Comparison of ENCODE assay signal across 22 cellular contexts in the genomic region with DNA sequence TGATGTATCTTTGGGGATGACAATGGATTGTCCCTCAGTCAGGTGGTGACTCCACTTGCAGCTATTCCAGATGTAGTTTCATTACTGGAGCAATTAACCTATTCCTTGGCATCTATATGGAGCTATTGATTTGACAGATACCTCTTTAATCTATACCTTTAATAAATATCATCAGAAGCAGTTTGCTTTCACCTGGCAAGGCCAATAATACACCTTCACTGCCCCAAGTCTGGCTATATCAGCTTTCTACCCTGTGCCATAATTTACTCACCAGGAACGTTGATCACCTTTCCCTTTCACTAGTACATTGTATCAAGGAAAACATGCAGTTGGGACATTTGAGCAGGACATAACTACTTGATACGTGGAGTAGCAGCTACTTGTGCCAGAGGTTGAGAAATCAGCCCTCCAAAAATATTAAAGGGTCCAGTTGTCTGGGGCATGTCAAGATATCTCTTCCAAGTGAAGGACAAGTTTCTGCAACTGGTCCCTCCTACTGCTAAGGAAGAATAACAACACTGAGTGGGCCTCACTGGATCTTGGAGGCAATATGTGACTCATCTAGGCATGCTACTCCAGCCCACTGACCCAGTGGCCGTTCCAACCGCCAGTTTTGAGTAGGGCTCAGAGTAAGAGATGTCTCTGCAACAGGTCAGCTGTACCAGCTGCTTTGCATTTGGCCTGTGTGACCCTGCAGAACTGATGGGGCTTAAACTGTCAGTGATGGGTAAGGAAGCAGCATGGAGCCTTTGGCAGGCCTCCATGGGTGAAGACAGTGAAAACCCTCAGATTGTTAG.
DNase-seq lines count a peak whose midpoint lies in the region; ATAC-seq, FAIRE-seq and TF ChIP-seq lines count a peak whose summit lies in the region.
"Had no signal": no experiment of that assay in that cellular context is flagged by ENCODE, and none has a peak within 500 bp of the region (broad histone marks: within the 10 kb centered on the region; RNA-seq: fewer than 3 reads in every experiment).

No MANE protein-coding gene starts in this region.

- ATAC-seq in Right ventricle myocardium superior (ENCODE audit: poor library complexity) (no peak), upper lobe of right lung (no peak), HG03045 (IDR thresholded peaks at IDR 0.05; ENCODE audit: unreplicated experiment) (no peak)
- ATAC-seq: GM12878 had no signal

- H3K9me3 Mint-ChIP-seq in activated T-helper 2 cell treated with anti-CD3 and anti-CD28 coated beads, Interferon-gamma antibody, Interleukin-2, Interleukin-4, amounts not matched to agents 10 μg/mL and 5 μg/mL and 100 μg/mL, durations not matched to agents 14 hours and 24 hours and 36 hours: no peaks in the 10 kb centered on the region
- H3K9me3 Mint-ChIP-seq: CD4-positive, alpha-beta memory T cell; HFFc6; IgD-negative memory B cell had no signal

- H3K4me3 ChIP-seq in bronchial epithelial cell (ENCODE audit: low read depth, low read length): no peak overlapping the region
- H3K4me3 ChIP-seq in foreskin fibroblast (ENCODE audit: low read depth in 1 of 2, low read length in 2 of 2): no peak overlapping the region
- no peak overlapping the region for H3K4me3 ChIP-seq in upper lobe of right lung
- H3K4me3 ChIP-seq: GM12878, SJSA1 had no signal

- H3K27me3 Mint-ChIP-seq in activated T-helper 2 cell treated with anti-CD3 and anti-CD28 coated beads, Interferon-gamma antibody, Interleukin-2, Interleukin-4, amounts not matched to agents 10 μg/mL and 5 μg/mL and 100 μg/mL, durations not matched to agents 14 hours and 24 hours and 36 hours (ENCODE audit: low read depth): no peaks in the 10 kb centered on the region
- H3K27me3 Mint-ChIP-seq: CD4-positive, alpha-beta memory T cell had no signal

- no peaks in the 10 kb centered on the region for H3K4me1 ChIP-seq in upper lobe of right lung

- peaks cover 7% of the 10 kb centered on the region for H3K4me1 Mint-ChIP-seq in activated T-helper 2 cell treated with anti-CD3 and anti-CD28 coated beads, Interferon-gamma antibody, Interleukin-2, Interleukin-4, amounts not matched to agents 10 μg/mL and 5 μg/mL and 100 μg/mL, durations not matched to agents 14 hours and 24 hours and 36 hours (ENCODE audit: low read depth)
- H3K4me1 Mint-ChIP-seq: IgD-negative memory B cell had no signal

- H3K36me3 ChIP-seq in bronchial epithelial cell (ENCODE audit: control insufficient read depth, insufficient read depth, low read length): no peaks in the 10 kb centered on the region
- H3K36me3 ChIP-seq in upper lobe of right lung: no peaks in the 10 kb centered on the region
- H3K36me3 ChIP-seq: SJSA1 had no signal

- H3K27me3 ChIP-seq in bronchial epithelial cell (ENCODE audit: control insufficient read depth, insufficient read depth, low read length) (no peaks in the 10 kb centered on the region), upper lobe of right lung (no peaks in the 10 kb centered on the region)
- H3K27me3 ChIP-seq: SJSA1 had no signal

- H3K9me3 ChIP-seq in upper lobe of right lung: no peaks in the 10 kb centered on the region
- H3K9me3 ChIP-seq: SJSA1 had no signal

- FAIRE-seq in bronchial epithelial cell (lab: Jason Lieb, UNC): no peak
- FAIRE-seq in urothelium cell line (lab: Jason Lieb, UNC): peak; percentile 91
- FAIRE-seq: GM12878, GM18507 had no signal

- TF ChIP-seq CTCF in bronchial epithelial cell (IDR thresholded peaks at IDR 0.05; ENCODE audit: insufficient read depth, low read length, severe bottlenecking) (no peak), foreskin fibroblast (IDR thresholded peaks at IDR 0.05; ENCODE audit: low read depth, low read length) (no peak), upper lobe of right lung (IDR thresholded peaks at IDR 0.05) (no peak)

- H3K4me3 Mint-ChIP-seq in activated T-helper 2 cell treated with anti-CD3 and anti-CD28 coated beads, Interferon-gamma antibody, Interleukin-2, Interleukin-4, amounts not matched to agents 10 μg/mL and 5 μg/mL and 100 μg/mL, durations not matched to agents 14 hours and 24 hours and 36 hours (ENCODE audit: low read depth): no peak overlapping the region
- H3K4me3 Mint-ChIP-seq: CD4-positive, alpha-beta memory T cell; HFFc6 had no signal

- DNase-seq in cardiac septum (ENCODE audit: low spot score): peak; percentile 69
- DNase-seq in Right ventricle myocardium superior: no peak
- DNase-seq in bronchial epithelial cell (ENCODE audit: low read depth): peak; percentile 12
- peak; percentile 14 to 37 for DNase-seq in foreskin fibroblast
- no peak for DNase-seq in urothelium cell line (ENCODE audit: low spot score)
- no peak for DNase-seq in upper lobe of right lung
- no peak for DNase-seq in activated T-helper 2 cell treated with anti-CD3 and anti-CD28 coated beads, Interferon-gamma antibody, Interleukin-2, Interleukin-4, amounts not matched to agents 10 μg/mL and 5 μg/mL and 100 μg/mL, durations not matched to agents 14 hours and 24 hours and 36 hours (ENCODE audit: low spot score)
- DNase-seq: 8988T; Calu3; CD4-positive, alpha-beta memory T cell; GDM1; HFFc6; MV-4-11; NCI-H1417; NCI-H187 treated with DMSO at 0.1 percent for 48 hours; NCI-H526 treated with DMSO at 0.1 percent for 48 hours; OCI-M1 had no signal

- no peaks in the 10 kb centered on the region for H3K36me3 Mint-ChIP-seq in activated T-helper 2 cell treated with anti-CD3 and anti-CD28 coated beads, Interferon-gamma antibody, Interleukin-2, Interleukin-4, amounts not matched to agents 10 μg/mL and 5 μg/mL and 100 μg/mL, durations not matched to agents 14 hours and 24 hours and 36 hours (ENCODE audit: low read depth)
- H3K36me3 Mint-ChIP-seq: CD4-positive, alpha-beta memory T cell; IgD-negative memory B cell had no signal

- no peak overlapping the region for H3K27ac Mint-ChIP-seq in activated T-helper 2 cell treated with anti-CD3 and anti-CD28 coated beads, Interferon-gamma antibody, Interleukin-2, Interleukin-4, amounts not matched to agents 10 μg/mL and 5 μg/mL and 100 μg/mL, durations not matched to agents 14 hours and 24 hours and 36 hours
- H3K27ac Mint-ChIP-seq: CD4-positive, alpha-beta memory T cell; HFFc6 had no signal

- intact Hi-C loops in cardiac septum (cut with DNase I): loop anchor here (10.0 kb wide), 1 partner anchor 85 kb away; no protein-coding TSS in a partner anchor
- intact Hi-C loops in Right ventricle myocardium superior (cut with DNase I): no loop called here
- intact Hi-C loops in upper lobe of right lung (cut with DNase I): no loop called here
- intact Hi-C loops in activated T-helper 2 cell treated with anti-CD3 and anti-CD28 coated beads, Interferon-gamma antibody, Interleukin-2, Interleukin-4, amounts not matched to agents 10 μg/mL and 5 μg/mL and 100 μg/mL, durations not matched to agents 14 hours and 24 hours and 36 hours (cut with micrococcal nuclease): no loop called here

- no peak overlapping the region for H3K27ac ChIP-seq in upper lobe of right lung
- H3K27ac ChIP-seq: SJSA1 had no signal

Comparison
In these comparisons a context has a peak if more than half of its experiments do, and no peak if none do; other contexts are left out.
1. DNase-seq: peak in cardiac septum (single experiment), bronchial epithelial cell (single experiment) and foreskin fibroblast (2 of 2); none in Right ventricle myocardium superior (single experiment), urothelium cell line (single experiment), upper lobe of right lung (single experiment) and activated T-helper 2 cell treated with anti-CD3 and anti-CD28 coated beads, Interferon-gamma antibody, Interleukin-2, Interleukin-4, amounts not matched to agents 10 μg/mL and 5 μg/mL and 100 μg/mL, durations not matched to agents 14 hours and 24 hours and 36 hours (single experiment).